Comparison of ENCODE assay signal across 15 cellular contexts in genomic region chr6:166495487-166496314, GRCh38.
DNase-seq lines count a peak whose midpoint lies in the region; ATAC-seq and TF ChIP-seq lines count a peak whose summit lies in the region.
"Had no signal": no experiment of that assay in that cellular context is flagged by ENCODE, and none has a peak within 500 bp of the region (broad histone marks: within the 10 kb centered on the region; RNA-seq: fewer than 3 reads in every experiment).

No MANE protein-coding gene starts in this region.

- peak overlapping the region; percentile 32 for H3K23ac ChIP-seq in neuronal stem cell (ENCODE audit: low read depth, low read length, poor library complexity)

- peak overlapping the region; percentile 72 for H3K27ac ChIP-seq in ectodermal cell (ENCODE audit: insufficient read depth, low read depth, low read length, poor library complexity, severe bottlenecking)
- H3K27ac ChIP-seq in neuronal stem cell (replicated peaks; ENCODE audit: low read length): no peak overlapping the region
- peak overlapping the region; percentile 13 to 86 (median 57) for H3K27ac ChIP-seq in tibial nerve

- peak overlapping the region; percentile 82 for H3K27ac Mint-ChIP-seq in activated T-helper 17 cell treated with anti-CD3 and anti-CD28 coated beads, Interleukin-2, amount 50 U/mL, for 72 hours

- H3K4me1 Mint-ChIP-seq in activated T-helper 17 cell treated with anti-CD3 and anti-CD28 coated beads, Interleukin-2, amount 50 U/mL, for 72 hours: peaks cover 11% of the 10 kb centered on the region
- H3K4me1 Mint-ChIP-seq: H9 had no signal

- H3K36me3 Mint-ChIP-seq in activated T-helper 17 cell treated with anti-CD3 and anti-CD28 coated beads, Interleukin-2, amount 50 U/mL, for 72 hours (ENCODE audit: low read depth): no peaks in the 10 kb centered on the region

- H3K4me3 Mint-ChIP-seq in activated T-helper 17 cell treated with anti-CD3 and anti-CD28 coated beads, Interleukin-2, amount 50 U/mL, for 72 hours: peak overlapping the region; percentile 71
- H3K4me3 Mint-ChIP-seq: H9 had no signal

- H3K9me3 Mint-ChIP-seq in activated T-helper 17 cell treated with anti-CD3 and anti-CD28 coated beads, Interleukin-2, amount 50 U/mL, for 72 hours: no peaks in the 10 kb centered on the region
- H3K9me3 Mint-ChIP-seq: H9 had no signal

- no peak overlapping the region for H3K4me2 ChIP-seq in neuronal stem cell (ENCODE audit: insufficient read depth, low read length, poor library complexity, severe bottlenecking)

- TF ChIP-seq EP300 in tibial nerve (IDR thresholded peaks at IDR 0.05): no peak

- no peak for ATAC-seq in activated T-helper 17 cell treated with anti-CD3 and anti-CD28 coated beads, Interleukin-2, amount 50 U/mL, for 72 hours (replicated peaks)
- ATAC-seq in GM18873 (IDR thresholded peaks at IDR 0.05; ENCODE audit: low FRiP score, unreplicated experiment): no peak
- ATAC-seq: PC-3 had no signal

- no peak for TF ChIP-seq POLR2A in tibial nerve (IDR thresholded peaks at IDR 0.05)

- DNase-seq in neuronal stem cell (ENCODE audit: low spot score) (no peak), tibial nerve (ENCODE audit: low spot score in 2 of 2) (no peak), H7 (no peak)
- no peak for DNase-seq in central memory CD4-positive, alpha-beta T cell
- DNase-seq: Caco-2, EL, H9, MG63, NCI-H1092, NCI-H146, NCI-H2081, PC-3 had no signal

- no peak overlapping the region for H3K9ac ChIP-seq in neuronal stem cell (ENCODE audit: low read depth, low read length, poor library complexity)

- H2BK12ac ChIP-seq in neuronal stem cell (ENCODE audit: low read length): no peak overlapping the region

- H3K36me3 ChIP-seq in ectodermal cell (ENCODE audit: control insufficient read depth, insufficient read depth, low read length) (no peaks in the 10 kb centered on the region), neuronal stem cell (replicated peaks in 1 of 2; ENCODE audit: control insufficient read depth in 2 of 2, insufficient read depth in 2 of 2, low read length in 2 of 2) (peaks cover 4 to 63% of the 10 kb centered on the region in 2 donors), tibial nerve (peaks cover 0 to 90% (median 0%) of the 10 kb centered on the region in 3 donors), H7 (replicated peaks; ENCODE audit: control insufficient read depth, insufficient read depth, low read length) (peaks cover 1% of the 10 kb centered on the region)
- H3K36me3 ChIP-seq: MG63 had no signal

- H3K27me3 Mint-ChIP-seq in activated T-helper 17 cell treated with anti-CD3 and anti-CD28 coated beads, Interleukin-2, amount 50 U/mL, for 72 hours: no peaks in the 10 kb centered on the region

- peak overlapping the region; percentile 25 for H2AFZ ChIP-seq in neuronal stem cell (ENCODE audit: low read length)

- H3K9me3 ChIP-seq in ectodermal cell (ENCODE audit: control insufficient read depth, low read length) (no peaks in the 10 kb centered on the region), neuronal stem cell (replicated peaks in 1 of 2; ENCODE audit: control insufficient read depth in 2 of 2, insufficient read depth in 1 of 2, low read depth in 1 of 2, low read length in 2 of 2) (no peaks in the 10 kb centered on the region), tibial nerve (no peaks in the 10 kb centered on the region)
- H3K9me3 ChIP-seq: Caco-2, MG63 had no signal

- H2AK5ac ChIP-seq in neuronal stem cell (ENCODE audit: low read depth, low read length): peak overlapping the region; percentile 10

- no peak overlapping the region for H4K8ac ChIP-seq in neuronal stem cell (ENCODE audit: low read depth, low read length)

- no peaks in the 10 kb centered on the region for H3K79me1 ChIP-seq in neuronal stem cell (ENCODE audit: low read depth, low read length)

- no peak overlapping the region for H2BK120ac ChIP-seq in neuronal stem cell (ENCODE audit: low read depth, low read length)

- peak overlapping the region; percentile 62 for H3K18ac ChIP-seq in neuronal stem cell (ENCODE audit: low read length)

- no peaks in the 10 kb centered on the region for H3K27me3 ChIP-seq in ectodermal cell (ENCODE audit: control insufficient read depth, insufficient read depth, low read length, poor library complexity, severe bottlenecking)
- no peaks in the 10 kb centered on the region for H3K27me3 ChIP-seq in neuronal stem cell (ENCODE audit: control insufficient read depth in 3 of 3, insufficient read depth in 3 of 3, low read depth in 1 of 3, low read length in 3 of 3)
- H3K27me3 ChIP-seq in tibial nerve: no peaks in the 10 kb centered on the region
- H3K27me3 ChIP-seq in H7 (ENCODE audit: control insufficient read depth, insufficient read depth, low read length): no peaks in the 10 kb centered on the region
- H3K27me3 ChIP-seq: MG63 had no signal

- peak overlapping the region; percentile 56 for H2BK5ac ChIP-seq in neuronal stem cell (ENCODE audit: low read length)

- peak overlapping the region; percentile 40 for H3K14ac ChIP-seq in neuronal stem cell (ENCODE audit: low read length)

- no peak overlapping the region for H2BK15ac ChIP-seq in neuronal stem cell (ENCODE audit: low read length)

- H4K91ac ChIP-seq in neuronal stem cell (ENCODE audit: low read depth, low read length, poor library complexity): peak overlapping the region; percentile 77

- no peak overlapping the region for H3K4ac ChIP-seq in neuronal stem cell (ENCODE audit: low read length)

- H3K4me1 ChIP-seq in ectodermal cell (ENCODE audit: control insufficient read depth, insufficient read depth, low read length): peaks cover 13% of the 10 kb centered on the region
- peaks cover 10 to 18% of the 10 kb centered on the region in 2 donors for H3K4me1 ChIP-seq in neuronal stem cell (ENCODE audit: control insufficient read depth in 2 of 2, insufficient read depth in 1 of 2, low read depth in 1 of 2, low read length in 2 of 2)
- H3K4me1 ChIP-seq in tibial nerve: peaks cover 0 to 9% (median 0%) of the 10 kb centered on the region in 4 donors
- H3K4me1 ChIP-seq: Caco-2 had no signal

- H3K4me3 ChIP-seq in ectodermal cell (ENCODE audit: insufficient read depth, low read depth, low read length) (no peak overlapping the region), neuronal stem cell (ENCODE audit: low read length in 2 of 2) (no peak overlapping the region), tibial nerve (no peak overlapping the region), H7 (ENCODE audit: insufficient read depth, low read depth, low read length) (no peak overlapping the region)
- H3K4me3 ChIP-seq: MG63 had no signal

- TF ChIP-seq CTCF in tibial nerve (IDR thresholded peaks at IDR 0.05): no peak

- 91 to 94% methylated on average over 20 of the region's 20 CpGs for WGBS in ectodermal cell, 2 experiments
- WGBS in neuronal stem cell (ENCODE audit: extremely low coverage in 2 of 2, insufficient read length in 2 of 2, insufficient replicate concordance in 1 of 2), 2 donors: no CpG with 5 or more reads among the region's 20 CpGs
- 82 to 88% methylated on average over 20 of the region's 20 CpGs for WGBS in tibial nerve, 2 donors
